21 cellular contexts compared by ENCODE assay signal in genomic region chr5:65161655-65162054, GRCh38.
DNase-seq lines count a peak whose midpoint lies in the region; ATAC-seq, FAIRE-seq and TF ChIP-seq lines count a peak whose summit lies in the region.
"Had no signal": no experiment of that assay in that cellular context is flagged by ENCODE, and none has a peak within 500 bp of the region (broad histone marks: within the 10 kb centered on the region; RNA-seq: fewer than 3 reads in every experiment).

No MANE protein-coding gene starts in this region.

- H3K4me1 ChIP-seq in GM23248 (ENCODE audit: insufficient read depth) = peaks cover 28% of the 10 kb centered on the region
- peaks cover 0 to 22% of the 10 kb centered on the region in 2 experiments; a peak in 2 of 4 replicates for H3K4me1 ChIP-seq in SK-N-SH (ENCODE audit: control insufficient read depth in 1 of 2, insufficient read depth in 2 of 2, low read depth in 1 of 2, low read length in 1 of 2)
- no peaks in the 10 kb centered on the region for H3K4me1 ChIP-seq in HepG2 (ENCODE audit: insufficient read depth, low read length)
- H3K4me1 ChIP-seq: BE2C had no signal

- H3K9me3 ChIP-seq in GM23248 (ENCODE audit: low read depth) (no peaks in the 10 kb centered on the region), SK-N-SH (no peaks in the 10 kb centered on the region), HepG2 (ENCODE audit: low read length) (no peaks in the 10 kb centered on the region)
- H3K9me3 ChIP-seq: BE2C, Caco-2, SJCRH30 had no signal

- POLR2A ChIA-PET in SK-N-SH (lab: Yijun Ruan, JAX) (no interaction called here), HepG2 (lab: Yijun Ruan, JAX) (no interaction called here)

- H3K4me2 ChIP-seq in GM23248 (ENCODE audit: unreplicated experiment) (peak overlapping the region; percentile 35), SK-N-SH (no peak overlapping the region), HepG2 (ENCODE audit: low read depth, low read length) (no peak overlapping the region)

- CTCF ChIA-PET in SK-N-SH (lab: Yijun Ruan, JAX) = no interaction called here
- CTCF ChIA-PET in HepG2 (lab: Yijun Ruan, JAX; ENCODE audit: low intra/inter-chr PET ratio, low total read pairs) = no interaction called here

- WGBS in GM23248 (ENCODE audit: low coverage in 1 of 2, low lambda C conversion rate in 2 of 2, missing lambda C conversion rate in 2 of 2), 2 experiments = 77 to 83% methylated on average over 1 of the region's 1 CpG
- WGBS in SK-N-SH (ENCODE audit: low lambda C conversion rate) = 54% methylated on average over 1 of the region's 1 CpG
- 58% methylated on average over 1 of the region's 1 CpG for WGBS in HepG2 (ENCODE audit: low lambda C conversion rate)

- H4K20me1 ChIP-seq in GM23248 (ENCODE audit: insufficient read depth) = no peaks in the 10 kb centered on the region
- H4K20me1 ChIP-seq in SK-N-SH (ENCODE audit: insufficient read depth) = no peaks in the 10 kb centered on the region
- no peaks in the 10 kb centered on the region for H4K20me1 ChIP-seq in HepG2 (ENCODE audit: insufficient read depth, low read length)

- H3K79me2 ChIP-seq in GM23248 (ENCODE audit: insufficient read depth) (peaks cover 5% of the 10 kb centered on the region; the same call in 1 of the 2 replicates), SK-N-SH (ENCODE audit: insufficient read depth) (peaks cover 6% of the 10 kb centered on the region; the same call in 1 of the 2 replicates), HepG2 (ENCODE audit: insufficient read depth, low read length) (no peaks in the 10 kb centered on the region)

- DNase-seq in GM23248 (peak; percentile 26), SK-N-SH (no peak), epithelial cell of prostate (ENCODE audit: low read depth, low spot score) (no peak), renal cortical epithelial cell (ENCODE audit: low read depth) (peak; percentile 46), HepG2 (ENCODE audit: low spot score) (no peak), NCI-H1417 treated with DMSO at 0.1 percent for 48 hours (lab: John Stamatoyannopoulos, UW) (no peak)
- no peak for DNase-seq in activated effector memory CD4-positive, alpha-beta T cell treated with Interleukin-2 at 50 U/mL for 16 hours
- DNase-seq: BE2C; Caco-2; CD4-positive, CD25-positive, alpha-beta regulatory T cell; KG1; NCI-H1105 treated with DMSO at 0.1 percent for 48 hours; NCI-H187; NCI-H2107; NCI-H510A; NCI-H748 treated with DMSO at 0.1 percent for 48 hours; OCI-M1; SJCRH30 had no signal

- no TSS peak for BruUV-seq in HepG2 (replicated peaks; lab: Mats Ljungman, UMichigan)

- ATAC-seq in HepG2 (no peak), GM19467 (IDR thresholded peaks at IDR 0.05; ENCODE audit: unreplicated experiment) (no peak)

- H3K4me3 ChIP-seq in GM23248 (no peak overlapping the region), SK-N-SH (ENCODE audit: low read depth in 2 of 2, low read length in 1 of 2) (no peak overlapping the region), HepG2 (replicated peaks in 1 of 3; ENCODE audit: insufficient read depth in 1 of 3, low read depth in 2 of 3, low read length in 3 of 3) (no peak overlapping the region)
- H3K4me3 ChIP-seq: SJCRH30 had no signal

- no peak for TF ChIP-seq RAD21 in SK-N-SH (IDR thresholded peaks at IDR 0.05; ENCODE audit: low read length)
- no peak for TF ChIP-seq RAD21 in HepG2 (CRISPR knock-in tag; IDR thresholded peaks at IDR 0.05)

- in situ Hi-C loops in GM23248 (cut with MboI) (no loop called here), HepG2 (cut with HindIII; ENCODE audit: extremely low pct_ligation_motif_present, low pct_unique_long_range_greater_than_20kb) (no loop called here)

- no peak overlapping the region for H3K9ac ChIP-seq in GM23248
- no peak overlapping the region for H3K9ac ChIP-seq in SK-N-SH
- no peak overlapping the region for H3K9ac ChIP-seq in HepG2 (ENCODE audit: insufficient read depth, low read depth, low read length)

- 0 out of 2 replicates have a peak overlapping the region, but pooled peaks have one; percentile 46 for H3K27ac ChIP-seq in GM23248
- H3K27ac ChIP-seq in SK-N-SH (ENCODE audit: low read depth in 2 of 2, low read length in 1 of 2) = peak overlapping the region in 1 of 2 experiments; percentile 70; a peak in 2 of 4 replicates
- H3K27ac ChIP-seq in epithelial cell of prostate = peak overlapping the region; percentile 65
- H3K27ac ChIP-seq in HepG2 (ENCODE audit: extremely low read length, insufficient read depth, low read length) = no peak overlapping the region
- H3K27ac ChIP-seq: SJCRH30 had no signal

- H3K9me2 ChIP-seq in GM23248 (ENCODE audit: insufficient read depth) (no peaks in the 10 kb centered on the region), SK-N-SH (no peaks in the 10 kb centered on the region)

- H3K27me3 ChIP-seq in GM23248 (replicated peaks; ENCODE audit: insufficient read depth) (no peaks in the 10 kb centered on the region), SK-N-SH (ENCODE audit: insufficient read depth) (no peaks in the 10 kb centered on the region), HepG2 (ENCODE audit: control insufficient read depth in 1 of 2, insufficient read depth in 2 of 2, low read length in 2 of 2) (no peaks in the 10 kb centered on the region)
- H3K27me3 ChIP-seq: BE2C, SJCRH30 had no signal

- no peak for TF ChIP-seq CTCF in SK-N-SH (IDR thresholded peaks at IDR 0.05)
- TF ChIP-seq CTCF in HepG2 (CRISPR knock-in tag; IDR thresholded peaks at IDR 0.05) = no peak

- H2AFZ ChIP-seq in GM23248 (no peak overlapping the region), SK-N-SH (ENCODE audit: low read depth) (no peak overlapping the region), HepG2 (ENCODE audit: low read length) (no peak overlapping the region)

- H3K36me3 ChIP-seq in GM23248 (ENCODE audit: low read depth) = peaks cover 18% of the 10 kb centered on the region
- H3K36me3 ChIP-seq in SK-N-SH (replicated peaks in 1 of 2; ENCODE audit: control insufficient read depth in 1 of 2, insufficient read depth in 2 of 2, low read length in 1 of 2) = peaks cover 0 to 26% of the 10 kb centered on the region in 2 experiments
- no peaks in the 10 kb centered on the region for H3K36me3 ChIP-seq in HepG2 (replicated peaks in 1 of 2; ENCODE audit: control insufficient read depth in 1 of 2, insufficient read depth in 2 of 2, low read length in 2 of 2)
- H3K36me3 ChIP-seq: BE2C, SJCRH30 had no signal

- peaks cover 28% of the 10 kb centered on the region for H3F3A ChIP-seq in GM23248 (ENCODE audit: insufficient read depth)
- peaks cover 29% of the 10 kb centered on the region for H3F3A ChIP-seq in SK-N-SH (replicated peaks; ENCODE audit: insufficient read depth)

- TF ChIP-seq EP300 in SK-N-SH (IDR thresholded peaks at IDR 0.05; ENCODE audit: borderline replicate concordance in 1 of 2, low read depth in 1 of 2, low read length in 1 of 2) = peak in 1 of 2 experiments; percentile 65; a peak in 1 of 4 replicates
- TF ChIP-seq EP300 in HepG2 (IDR thresholded peaks at IDR 0.05; ENCODE audit: low read depth in 2 of 2, low read length in 2 of 2) = no peak
- no peak for TF ChIP-seq EP300 in HepG2 (CRISPR knock-in tag; IDR thresholded peaks at IDR 0.05; ENCODE audit: borderline replicate concordance)

- no peak for FAIRE-seq in HepG2 (lab: Jason Lieb, UNC)
- FAIRE-seq: GM12891, H1 had no signal

- no peak for TF ChIP-seq POLR2A in HepG2 (IDR thresholded peaks at IDR 0.05; ENCODE audit: insufficient read depth in 1 of 2, low read depth in 2 of 2, low read length in 2 of 2)

- intact Hi-C loops in HepG2 (cut with micrococcal nuclease; ENCODE audit: unreplicated experiment) = no loop called here

TF ChIP-seq in SK-N-SH, 30 proteins besides CTCF, POLR2A, EP300 and RAD21 (continues in another document):
- TF ChIP-seq EZH2phosphoT487 (IDR thresholded peaks at IDR 0.05; ENCODE audit: borderline replicate concordance, low read depth) = no peak
- TF ChIP-seq JUND (IDR thresholded peaks at IDR 0.05) = peak; percentile 59
- peak; percentile 52; the same call in 1 of the 2 replicates for TF ChIP-seq FOSL2 (IDR thresholded peaks at IDR 0.05; ENCODE audit: borderline replicate concordance, low read depth)
- TF ChIP-seq RCOR1 (IDR thresholded peaks at IDR 0.05; ENCODE audit: low read length) = no peak
- no peak for TF ChIP-seq FOXM1 (IDR thresholded peaks at IDR 0.05; ENCODE audit: low read depth)
- TF ChIP-seq NFIC (IDR thresholded peaks at IDR 0.05; ENCODE audit: borderline replicate concordance) = no peak
- peak; percentile 60 for TF ChIP-seq TCF12 (IDR thresholded peaks at IDR 0.05)
- TF ChIP-seq TEAD4 (IDR thresholded peaks at IDR 0.05; ENCODE audit: borderline replicate concordance, insufficient read depth) = peak; percentile 51; the same call in 1 of the 2 replicates
- TF ChIP-seq SMC3 (IDR thresholded peaks at IDR 0.05; ENCODE audit: low read depth, low read length) = no peak
- TF ChIP-seq GABPA (IDR thresholded peaks at IDR 0.05; ENCODE audit: low read depth) = no peak

TF ChIP-seq in HepG2, 621 proteins besides CTCF, POLR2A, EP300 and RAD21:
- no peak for TF ChIP-seq ZNF703 (CRISPR knock-in tag; IDR thresholded peaks at IDR 0.05; ENCODE audit: borderline replicate concordance)
- no peak for TF ChIP-seq ZNF746 (CRISPR knock-in tag; IDR thresholded peaks at IDR 0.05)
- TF ChIP-seq, protein P1, sequence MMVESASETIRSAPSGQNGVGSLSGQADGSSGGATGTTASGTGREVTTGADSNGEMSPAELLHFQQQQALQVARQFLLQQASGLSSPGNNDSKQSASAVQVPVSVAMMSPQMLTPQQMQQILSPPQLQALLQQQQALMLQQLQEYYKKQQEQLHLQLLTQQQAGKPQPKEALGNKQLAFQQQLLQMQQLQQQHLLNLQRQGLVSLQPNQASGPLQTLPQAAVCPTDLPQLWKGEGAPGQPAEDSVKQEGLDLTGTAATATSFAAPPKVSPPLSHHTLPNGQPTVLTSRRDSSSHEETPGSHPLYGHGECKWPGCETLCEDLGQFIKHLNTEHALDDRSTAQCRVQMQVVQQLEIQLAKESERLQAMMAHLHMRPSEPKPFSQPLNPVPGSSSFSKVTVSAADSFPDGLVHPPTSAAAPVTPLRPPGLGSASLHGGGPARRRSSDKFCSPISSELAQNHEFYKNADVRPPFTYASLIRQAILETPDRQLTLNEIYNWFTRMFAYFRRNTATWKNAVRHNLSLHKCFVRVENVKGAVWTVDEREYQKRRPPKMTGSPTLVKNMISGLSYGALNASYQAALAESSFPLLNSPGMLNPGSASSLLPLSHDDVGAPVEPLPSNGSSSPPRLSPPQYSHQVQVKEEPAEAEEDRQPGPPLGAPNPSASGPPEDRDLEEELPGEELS (CRISPR knock-in tag; IDR thresholded peaks at IDR 0.05) = no peak
- TF ChIP-seq, protein P2, sequence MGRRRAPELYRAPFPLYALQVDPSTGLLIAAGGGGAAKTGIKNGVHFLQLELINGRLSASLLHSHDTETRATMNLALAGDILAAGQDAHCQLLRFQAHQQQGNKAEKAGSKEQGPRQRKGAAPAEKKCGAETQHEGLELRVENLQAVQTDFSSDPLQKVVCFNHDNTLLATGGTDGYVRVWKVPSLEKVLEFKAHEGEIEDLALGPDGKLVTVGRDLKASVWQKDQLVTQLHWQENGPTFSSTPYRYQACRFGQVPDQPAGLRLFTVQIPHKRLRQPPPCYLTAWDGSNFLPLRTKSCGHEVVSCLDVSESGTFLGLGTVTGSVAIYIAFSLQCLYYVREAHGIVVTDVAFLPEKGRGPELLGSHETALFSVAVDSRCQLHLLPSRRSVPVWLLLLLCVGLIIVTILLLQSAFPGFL (CRISPR knock-in tag; IDR thresholded peaks at IDR 0.05) = no peak
- no peak for TF ChIP-seq ZNF232 (CRISPR knock-in tag; IDR thresholded peaks at IDR 0.05; ENCODE audit: borderline replicate concordance)
- TF ChIP-seq HOXD1 (CRISPR knock-in tag; IDR thresholded peaks at IDR 0.05) = no peak

Comparison
In these comparisons a context has a peak if more than half of its experiments do, and no peak if none do; other contexts are left out.
1. DNase-seq: peak in GM23248 (single experiment) and renal cortical epithelial cell (single experiment); none in SK-N-SH (single experiment), epithelial cell of prostate (single experiment), HepG2 (single experiment), activated effector memory CD4-positive, alpha-beta T cell treated with Interleukin-2 at 50 U/mL for 16 hours (single experiment) and NCI-H1417 treated with DMSO at 0.1 percent for 48 hours (single experiment).